15 cellular contexts compared by ENCODE assay signal in genomic region chr1:61241864-61242472, GRCh38.
DNase-seq lines count a peak whose midpoint lies in the region; ATAC-seq, FAIRE-seq and TF ChIP-seq lines count a peak whose summit lies in the region.
"Had no signal": no experiment of that assay in that cellular context is flagged by ENCODE, and none has a peak within 500 bp of the region (broad histone marks: within the 10 kb centered on the region; RNA-seq: fewer than 3 reads in every experiment).

No MANE protein-coding gene starts in this region.

- TF ChIP-seq CTCF in colonic mucosa (IDR thresholded peaks at IDR 0.05) (no peak), lower leg skin (IDR thresholded peaks at IDR 0.05) (no peak)

- H3K27me3 ChIP-seq in colonic mucosa = no peaks in the 10 kb centered on the region

- intact Hi-C loops in colonic mucosa (cut with DNase I) = no loop called here
- intact Hi-C loops in lower leg skin (cut with DNase I; ENCODE audit: low total_unique reads) = no loop called here

- no peaks in the 10 kb centered on the region for H3K36me3 ChIP-seq in colonic mucosa

- whole genome bisulfite sequencing in lower leg skin, 2 donors = 32 to 47% methylated on average over 4 of the region's 4 CpGs

- no peak for ATAC-seq in HG03520 (IDR thresholded peaks at IDR 0.05; ENCODE audit: unreplicated experiment)
- ATAC-seq: esophagus mucosa, Panc1, T-helper 17 cell had no signal

- no peak for TF ChIP-seq POLR2A in lower leg skin (IDR thresholded peaks at IDR 0.05)
- no peak for TF ChIP-seq POLR2A in H54 (IDR thresholded peaks at IDR 0.05; ENCODE audit: low read depth, low read length)

- H3K27ac ChIP-seq in colonic mucosa = peak overlapping the region; percentile 14
- H3K27ac ChIP-seq in substantia nigra (ENCODE audit: low read depth, low read length, poor library complexity, severe bottlenecking) = peak overlapping the region; percentile 16

- peak overlapping the region in 1 of 2 donors; percentile 30 for H3K9ac ChIP-seq in colonic mucosa (ENCODE audit: low read depth in 2 of 2, low read length in 2 of 2)

- no peak for FAIRE-seq in H54 (lab: Jason Lieb, UNC)

- peak; percentile 63 for DNase-seq in NCI-H2196 (lab: John Stamatoyannopoulos, UW; ENCODE audit: unreplicated experiment)
- DNase-seq in colonic mucosa = no peak
- no peak for DNase-seq in lower leg skin (ENCODE audit: low spot score in 2 of 2)
- peak in 1 of 49 donors; percentile 34 for DNase-seq in substantia nigra (lab: John Stamatoyannopoulos, UW)
- no peak for DNase-seq in central memory CD4-positive, alpha-beta T cell
- DNase-seq in MV-4-11 (lab: John Stamatoyannopoulos, UW) = no peak
- no peak for DNase-seq in H54 (ENCODE audit: insufficient read length, low spot score)
- DNase-seq: activated CD4-positive, alpha-beta T cell treated with anti-CD3 and anti-CD28 coated beads, Interleukin-2, amount 50 U/mL, for 1 hour; CD4-positive, alpha-beta memory T cell; KG1; NCI-H2107; T-helper 17 cell had no signal

- H3K4me3 ChIP-seq in colonic mucosa (no peak overlapping the region), lower leg skin (ENCODE audit: low read depth, poor library complexity, severe bottlenecking) (peak overlapping the region; percentile 6)

- H3K4me1 ChIP-seq in colonic mucosa = no peaks in the 10 kb centered on the region

- H3K9me3 ChIP-seq in colonic mucosa = no peaks in the 10 kb centered on the region
